9 cellular contexts compared by ENCODE assay signal in the genomic region with DNA sequence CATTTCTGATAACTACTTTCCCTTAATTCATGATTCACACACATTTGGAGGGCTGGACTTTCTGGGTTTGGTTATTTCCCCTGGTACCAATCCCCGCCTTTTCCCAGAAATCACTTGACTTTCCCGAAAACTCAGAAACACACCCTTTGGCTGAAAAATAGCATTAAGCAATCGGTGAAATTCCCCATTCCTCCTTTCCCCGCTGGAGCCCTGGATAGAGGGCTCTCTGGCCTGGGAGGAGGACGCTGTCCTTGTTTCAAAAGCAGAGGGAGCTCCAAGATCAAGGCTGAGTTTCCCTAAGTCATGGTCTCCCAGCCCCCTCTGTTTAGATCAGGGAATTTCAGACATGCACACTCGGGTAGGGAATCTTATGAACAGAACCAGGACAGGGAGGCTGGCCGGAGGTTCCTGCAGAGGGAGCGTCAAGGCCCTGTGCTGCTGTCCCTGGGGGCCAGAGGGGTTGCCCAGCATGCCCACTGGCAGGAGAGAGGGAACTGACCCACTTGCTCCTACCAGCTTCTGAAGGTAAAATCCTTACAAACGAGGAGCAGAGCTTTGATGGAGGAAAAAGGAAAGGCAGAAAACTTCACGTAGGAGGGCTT. TPM values are rescaled to one million over a fixed set of nuclear protein-coding genes. Genes with fewer than 3 reads are reported as not detected.
DNase-seq lines count a peak whose midpoint lies in the region; ATAC-seq and TF ChIP-seq lines count a peak whose summit lies in the region.
"Had no signal": no experiment of that assay in that cellular context is flagged by ENCODE, and none has a peak within 500 bp of the region (broad histone marks: within the 10 kb centered on the region; RNA-seq: fewer than 3 reads in every experiment).

Gene C1S, plus strand, starts transcription at position 366 of the 602 bp plus-strand sequence. CDS start 1,195 bp downstream, outside the sequence.

- H3K27ac ChIP-seq in iPS DF 6.9 (ENCODE audit: low read length) (no peak within 1 kb of the TSS), gastrocnemius medialis (peak within 1 kb of the TSS; percentile 78 to 80 (median 79))
- H3K27ac ChIP-seq: KMS-11 had no signal

- H3K9me3 Mint-ChIP-seq in activated CD8-positive, alpha-beta T cell treated with anti-CD3 and anti-CD28 coated beads for 36 hours = no peaks in the 10 kb centered on the region

- in situ Hi-C loops in astrocyte of the cerebellum (cut with HindIII; ENCODE audit: low sequenced_read_pairs) (no loop called here), gastrocnemius medialis (cut with MboI; ENCODE audit: low sequenced_read_pairs in 4 of 4) (loop anchor here in 3 of 4 donors (5.0 kb wide), 2 partner anchors 47 to 52 kb away; partner anchors contain the start of gene C1RL (in 1 of the 3))

- no peaks in the 10 kb centered on the region for H3K27me3 ChIP-seq in iPS DF 6.9 (ENCODE audit: control insufficient read depth, insufficient read depth, low read length)
- H3K27me3 ChIP-seq in gastrocnemius medialis = no peaks in the 10 kb centered on the region

- H3K4me3 ChIP-seq in astrocyte of the cerebellum (ENCODE audit: low read depth, low read length) (peak within 1 kb of the TSS; percentile 19), iPS DF 6.9 (ENCODE audit: low read length) (no peak within 1 kb of the TSS), gastrocnemius medialis (peak within 1 kb of the TSS; percentile 40 to 53 (median 44))

- ATAC-seq in gastrocnemius medialis (peak; percentile 99), GM18868 (IDR thresholded peaks at IDR 0.05; ENCODE audit: unreplicated experiment) (no peak)
- ATAC-seq in activated CD8-positive, alpha-beta T cell treated with anti-CD3 and anti-CD28 coated beads for 36 hours = no peak

- CTCF ChIA-PET in HEK293T (lab: Yijun Ruan, JAX) = interaction anchor here (0.6 to 1.2 kb wide), 2 partner anchors 52 to 193 kb away, joined by 3 to 5 read pairs; partner anchors contain the start of gene TPI1
- CTCF ChIA-PET in activated CD8-positive, alpha-beta T cell treated with anti-CD3 and anti-CD28 coated beads for 36 hours (lab: Charles Lee) = interaction anchor here (1.2 kb wide), 1 partner anchor 48 kb away, joined by 3 read pairs; no protein-coding TSS in a partner anchor

- no peak within 1 kb of the TSS for H3K4me3 Mint-ChIP-seq in activated CD8-positive, alpha-beta T cell treated with anti-CD3 and anti-CD28 coated beads for 36 hours

- H3K36me3 ChIP-seq in iPS DF 6.9 (ENCODE audit: control insufficient read depth, insufficient read depth, low read length) = no peaks in the 10 kb centered on the region
- H3K36me3 ChIP-seq in gastrocnemius medialis = peaks cover 0 to 5% of the 10 kb centered on the region in 2 donors

- WGBS in iPS DF 6.9 (ENCODE audit: insufficient coverage, insufficient read length) = no CpG with 5 or more reads among the region's 10 CpGs

- peaks cover 20% of the 10 kb centered on the region for H3K27me3 Mint-ChIP-seq in activated CD8-positive, alpha-beta T cell treated with anti-CD3 and anti-CD28 coated beads for 36 hours

- peaks cover 2% of the 10 kb centered on the region; the same call in 1 of the 2 replicates for H3K4me1 ChIP-seq in iPS DF 6.9 (ENCODE audit: control insufficient read depth, insufficient read depth, low read length)
- H3K4me1 ChIP-seq in gastrocnemius medialis = peaks cover 14 to 25% of the 10 kb centered on the region in 2 donors

- TF ChIP-seq CTCF in astrocyte of the cerebellum (IDR thresholded peaks at IDR 0.05; ENCODE audit: low read depth, low read length, missing control alignments) = peak; percentile 86
- peak; percentile 86 to 97 (median 91) for TF ChIP-seq CTCF in gastrocnemius medialis (IDR thresholded peaks at IDR 0.05 in 4 of 5, conservative IDR thresholded peaks at IDR 0.05 in 1 of 5)
- no peak for TF ChIP-seq CTCF in activated CD8-positive, alpha-beta T cell treated with anti-CD3 and anti-CD28 coated beads for 36 hours (IDR thresholded peaks at IDR 0.05)

- H3K36me3 Mint-ChIP-seq in activated CD8-positive, alpha-beta T cell treated with anti-CD3 and anti-CD28 coated beads for 36 hours (ENCODE audit: low read depth) = no peaks in the 10 kb centered on the region

- peak; percentile 35 to 41 for TF ChIP-seq POLR2A in gastrocnemius medialis (IDR thresholded peaks at IDR 0.05)

- intact Hi-C loops in gastrocnemius medialis (cut with DNase I; ENCODE audit: low total_unique reads) = loop anchor here (1.0 kb wide), 3 partner anchors 32 to 53 kb away; partner anchors contain the start of genes C1R and C1RL
- intact Hi-C loops in activated CD8-positive, alpha-beta T cell treated with anti-CD3 and anti-CD28 coated beads for 36 hours (cut with micrococcal nuclease) = no loop called here

- H3K4me1 Mint-ChIP-seq in activated CD8-positive, alpha-beta T cell treated with anti-CD3 and anti-CD28 coated beads for 36 hours (ENCODE audit: low read depth) = no peaks in the 10 kb centered on the region

- POLR2A ChIA-PET in HEK293T (lab: Yijun Ruan, JAX) = no interaction called here
- POLR2A ChIA-PET in activated CD8-positive, alpha-beta T cell treated with anti-CD3 and anti-CD28 coated beads for 36 hours (lab: Charles Lee) = interaction anchor here (0.7 to 1.3 kb wide), 3 partner anchors 11 to 564 kb away, joined by 3 read pairs; no protein-coding TSS in a partner anchor

- H3K9me3 ChIP-seq in iPS DF 6.9 (ENCODE audit: control insufficient read depth, insufficient read depth, low read length) (no peaks in the 10 kb centered on the region), gastrocnemius medialis (no peaks in the 10 kb centered on the region)

- no peak within 1 kb of the TSS for H3K27ac Mint-ChIP-seq in activated CD8-positive, alpha-beta T cell treated with anti-CD3 and anti-CD28 coated beads for 36 hours

- DNase-seq in HEK293T (ENCODE audit: extremely low spot score) = peak; percentile 33
- DNase-seq in astrocyte of the cerebellum (ENCODE audit: low read depth) = peak; percentile 89
- peak; percentile 37 for DNase-seq in iPS DF 6.9 (ENCODE audit: low read depth, low spot score)
- DNase-seq in gastrocnemius medialis = peak; percentile 79 to 87
- DNase-seq in activated CD8-positive, alpha-beta T cell treated with anti-CD3 and anti-CD28 coated beads for 36 hours = no peak
- DNase-seq in SIG-M5 treated with dmso at 0.1 percent for 504 hours (lab: John Stamatoyannopoulos, UW; ENCODE audit: unreplicated experiment) = no peak
- no peak for DNase-seq in NCI-H187 treated with DMSO at 0.1 percent for 48 hours (lab: John Stamatoyannopoulos, UW)

TF ChIP-seq in HEK293T, 16 proteins besides CTCF, POLR2A, EP300 and RAD21:
- TF ChIP-seq PKNOX1 (IDR thresholded peaks at IDR 0.05) (no peak), SP1 (IDR thresholded peaks at IDR 0.05) (no peak), L3MBTL2 (conservative IDR thresholded peaks at IDR 0.05) (no peak), ELF4 (IDR thresholded peaks at IDR 0.05) (no peak), ARNT (IDR thresholded peaks at IDR 0.05) (no peak), NFRKB (IDR thresholded peaks at IDR 0.05) (no peak), LEF1 (IDR thresholded peaks at IDR 0.05; ENCODE audit: borderline replicate concordance) (no peak), FOXK2 (IDR thresholded peaks at IDR 0.05) (no peak), CTBP1 (IDR thresholded peaks at IDR 0.05; ENCODE audit: borderline replicate concordance) (no peak)

RNA-seq across cellular contexts. Expression of gene C1S, which starts in this region (rescaled TPM):
- total RNA-seq in gastrocnemius medialis = 10 to 100 TPM; 58.1 to 90.8 (median 85.9) TPM
- 1 to 10 TPM; 1.7 TPM for total RNA-seq in activated CD8-positive, alpha-beta T cell treated with anti-CD3 and anti-CD28 coated beads for 36 hours

Comparison
In these comparisons a context has a peak if more than half of its experiments do, and no peak if none do; other contexts are left out.
1. RNA of gene C1S (total RNA-seq): 58.1 to 90.8 TPM in gastrocnemius medialis; 1.7 TPM in activated CD8-positive, alpha-beta T cell treated with anti-CD3 and anti-CD28 coated beads for 36 hours; every median in the first group is over 10 times any median in the second.
2. DNase-seq: peak in HEK293T (single experiment), astrocyte of the cerebellum (single experiment), iPS DF 6.9 (single experiment) and gastrocnemius medialis (2 of 2); none in activated CD8-positive, alpha-beta T cell treated with anti-CD3 and anti-CD28 coated beads for 36 hours (single experiment), SIG-M5 treated with dmso at 0.1 percent for 504 hours (single experiment) and NCI-H187 treated with DMSO at 0.1 percent for 48 hours (single experiment).
3. ATAC-seq: peak in gastrocnemius medialis (2 of 2); none in activated CD8-positive, alpha-beta T cell treated with anti-CD3 and anti-CD28 coated beads for 36 hours (single experiment) and GM18868 (single experiment).